In the genomic region with DNA sequence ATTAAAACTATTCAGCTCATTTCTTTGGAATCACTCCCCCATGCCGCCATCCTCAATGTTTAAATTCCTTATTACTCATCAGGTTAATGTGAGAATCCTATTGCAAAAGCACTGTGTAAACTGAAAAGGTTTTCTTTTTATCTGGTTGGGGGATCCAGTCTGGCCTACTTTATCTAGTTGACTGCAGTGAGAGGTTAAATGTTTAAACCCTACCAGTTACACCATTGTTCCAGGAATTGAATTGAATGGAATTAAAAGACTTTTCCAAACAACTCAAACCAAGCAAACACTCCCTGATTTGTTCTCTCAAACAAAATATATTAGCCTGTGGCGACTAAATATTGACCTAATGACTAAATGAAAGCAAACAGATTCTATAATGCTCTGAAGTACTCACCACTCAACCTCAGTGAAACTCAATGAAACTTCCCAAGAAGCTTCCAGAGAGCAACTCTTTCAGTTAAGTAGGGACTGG, we compare ENCODE assay signal across 10 cellular contexts.
A peak's percentile ranks its signal among the peaks of the same experiment; 100 is the strongest.
DNase-seq lines count a peak whose midpoint lies in the region; ATAC-seq, FAIRE-seq and TF ChIP-seq lines count a peak whose summit lies in the region.
"Had no signal": no experiment of that assay in that cellular context is flagged by ENCODE, and none has a peak within 500 bp of the region (broad histone marks: within the 10 kb centered on the region; RNA-seq: fewer than 3 reads in every experiment).

No MANE protein-coding gene starts in this region.

- H3K27me3 ChIP-seq in RWPE2 (ENCODE audit: insufficient read depth, poor library complexity, severe bottlenecking) = no peaks in the 10 kb centered on the region

- H3K4me3 ChIP-seq in RWPE2 (ENCODE audit: severe bottlenecking) = no peak overlapping the region
- H3K4me3 ChIP-seq in fibroblast of villous mesenchyme (ENCODE audit: low read depth, low read length) = no peak overlapping the region
- H3K4me3 ChIP-seq: SK-N-MC had no signal

- peak; percentile 25 for DNase-seq in HTR-8/SVneo (ENCODE audit: insufficient read length, low spot score)
- DNase-seq in RWPE2 (ENCODE audit: low spot score) = no peak
- DNase-seq in fibroblast of villous mesenchyme (ENCODE audit: low read depth) = peak; percentile 94
- DNase-seq in stromal cell of bone marrow (ENCODE audit: low read depth) = peak; percentile 15
- DNase-seq in amniotic stem cell (lab: John Stamatoyannopoulos, UW) = no peak
- DNase-seq in NCI-H1048 (lab: John Stamatoyannopoulos, UW) = no peak
- no peak for DNase-seq in NCI-H2107 (lab: John Stamatoyannopoulos, UW)
- DNase-seq: activated CD8-positive, alpha-beta T cell treated with anti-CD3 and anti-CD28 coated beads, Interleukin-2, amount 10 ng/mL, durations not matched to agents 7 days and 5 days had no signal

- no peaks in the 10 kb centered on the region for H3K9me3 ChIP-seq in RWPE2 (ENCODE audit: severe bottlenecking)

- H3K4me1 ChIP-seq in RWPE2 (ENCODE audit: insufficient read depth, poor library complexity, severe bottlenecking) = peaks cover 16% of the 10 kb centered on the region

- no peaks in the 10 kb centered on the region for H3K36me3 ChIP-seq in RWPE2 (ENCODE audit: low read depth)

- H3K27ac ChIP-seq in RWPE2 (ENCODE audit: poor library complexity, severe bottlenecking) = peak overlapping the region; percentile 70
- H3K27ac ChIP-seq: SK-N-MC had no signal

- TF ChIP-seq CTCF in RWPE2 (IDR thresholded peaks at IDR 0.05; ENCODE audit: poor library complexity, severe bottlenecking) (no peak), fibroblast of villous mesenchyme (IDR thresholded peaks at IDR 0.05; ENCODE audit: insufficient read depth, low read depth, low read length) (no peak)

- peak; percentile 87 for ATAC-seq in RWPE2 (ENCODE audit: low read depth)
- ATAC-seq: activated CD8-positive, alpha-beta T cell treated with anti-CD3 and anti-CD28 coated beads, Interleukin-2, amount 10 ng/mL, durations not matched to agents 7 days and 5 days had no signal

- FAIRE-seq in HTR-8/SVneo (lab: Jason Lieb, UNC) = no peak
- FAIRE-seq: frontal cortex had no signal

Comparison
In these comparisons a context has a peak if more than half of its experiments do, and no peak if none do; other contexts are left out.
1. DNase-seq: peak in HTR-8/SVneo (single experiment), fibroblast of villous mesenchyme (single experiment) and stromal cell of bone marrow (single experiment); none in RWPE2 (single experiment), amniotic stem cell (single experiment), NCI-H1048 (single experiment) and NCI-H2107 (single experiment).